In the genomic region with DNA sequence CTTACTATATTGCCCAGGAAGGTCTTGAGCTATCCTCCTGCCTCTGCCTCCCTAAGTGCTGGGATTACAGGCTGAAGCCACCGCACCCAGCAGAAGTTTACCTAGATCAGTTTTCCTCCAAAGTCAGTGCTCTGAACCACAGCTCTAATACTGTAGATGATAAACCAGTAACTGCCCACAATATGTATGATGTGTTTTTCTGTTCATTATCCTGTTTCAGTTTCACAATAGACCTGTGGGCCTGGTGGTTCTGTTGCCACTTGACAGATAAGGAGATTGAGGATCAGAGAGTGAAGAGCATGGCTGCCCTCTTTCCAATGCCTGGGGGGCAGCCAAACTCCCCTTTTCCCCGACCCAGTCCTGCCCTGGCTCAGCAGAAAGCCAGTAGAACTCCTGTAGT, we compare ENCODE assay signal across 19 cellular contexts.
DNase-seq lines count a peak whose midpoint lies in the region; ATAC-seq and TF ChIP-seq lines count a peak whose summit lies in the region.
"Had no signal": no experiment of that assay in that cellular context is flagged by ENCODE, and none has a peak within 500 bp of the region (broad histone marks: within the 10 kb centered on the region; RNA-seq: fewer than 3 reads in every experiment).

No MANE protein-coding gene starts in this region.

- no peak overlapping the region for H3K27ac ChIP-seq in dorsolateral prefrontal cortex
- H3K27ac ChIP-seq: esophagus squamous epithelium, heart right ventricle, neural progenitor cell, right atrium auricular region, testis had no signal

- H3K9me3 Mint-ChIP-seq in stimulated activated effector memory CD8-positive, alpha-beta T cell treated with anti-CD3 and anti-CD28 coated beads, Interleukin-12 subunit alpha, Interleukin-12 subunit beta, amount 100 ng/mL, for 72 hours = no peaks in the 10 kb centered on the region
- H3K9me3 Mint-ChIP-seq: memory B cell had no signal

- no peaks in the 10 kb centered on the region for H3K4me1 Mint-ChIP-seq in stimulated activated effector memory CD8-positive, alpha-beta T cell treated with anti-CD3 and anti-CD28 coated beads, Interleukin-12 subunit alpha, Interleukin-12 subunit beta, amount 100 ng/mL, for 72 hours
- H3K4me1 Mint-ChIP-seq: memory B cell had no signal

- H3K4me3 ChIP-seq in dorsolateral prefrontal cortex = no peak overlapping the region
- H3K4me3 ChIP-seq: esophagus squamous epithelium, heart right ventricle, neural progenitor cell, right atrium auricular region, testis had no signal

- no peak for TF ChIP-seq CTCF in dorsolateral prefrontal cortex (IDR thresholded peaks at IDR 0.05 in 54 of 56, conservative IDR thresholded peaks at IDR 0.05 in 2 of 56; ENCODE audit: low read depth in 1 of 56, partially characterized antibody in 56 of 56)

- H3K27ac Mint-ChIP-seq in stimulated activated effector memory CD8-positive, alpha-beta T cell treated with anti-CD3 and anti-CD28 coated beads, Interleukin-12 subunit alpha, Interleukin-12 subunit beta, amount 100 ng/mL, for 72 hours = no peak overlapping the region
- H3K27ac Mint-ChIP-seq: memory B cell, neural progenitor cell had no signal

- peak; percentile 42 for DNase-seq in OCI-M1 (lab: John Stamatoyannopoulos, UW)
- DNase-seq in cortex of kidney (lab: John Stamatoyannopoulos, UW) = no peak
- no peak for DNase-seq in stimulated activated effector memory CD8-positive, alpha-beta T cell treated with anti-CD3 and anti-CD28 coated beads, Interleukin-12 subunit alpha, Interleukin-12 subunit beta, amount 100 ng/mL, for 72 hours (ENCODE audit: low spot score in 2 of 2)
- DNase-seq in dorsolateral prefrontal cortex = no peak
- DNase-seq in NCI-H510A treated with DMSO at 0.1 percent for 48 hours (lab: John Stamatoyannopoulos, UW) = no peak
- DNase-seq: activated naive CD4-positive, alpha-beta T cell treated with anti-CD3 and anti-CD28 coated beads, Interleukin-2, amount 50 U/mL, for 16 hours; esophagus squamous epithelium; heart right ventricle; KG1; NK-92 treated with Interleukin-12 subunit alpha and Interleukin-12 subunit beta, amount 100 ng/mL, for 24 hours; SHP77 treated with DMSO at 0.1 percent for 48 hours; stimulated activated CD4-positive, alpha-beta T cell treated with anti-CD3 and anti-CD28 coated beads, Interleukin-2, amount 100 ng/mL, for 24 hours; testis had no signal

- H3K4me3 Mint-ChIP-seq in stimulated activated effector memory CD8-positive, alpha-beta T cell treated with anti-CD3 and anti-CD28 coated beads, Interleukin-12 subunit alpha, Interleukin-12 subunit beta, amount 100 ng/mL, for 72 hours = no peak overlapping the region
- H3K4me3 Mint-ChIP-seq: memory B cell, neural progenitor cell had no signal

- H3K27me3 ChIP-seq in dorsolateral prefrontal cortex = peaks cover 0 to 72% (median 25%) of the 10 kb centered on the region in 45 donors
- H3K27me3 ChIP-seq: esophagus squamous epithelium, right atrium auricular region, testis had no signal

- no peaks in the 10 kb centered on the region for H3K36me3 Mint-ChIP-seq in stimulated activated effector memory CD8-positive, alpha-beta T cell treated with anti-CD3 and anti-CD28 coated beads, Interleukin-12 subunit alpha, Interleukin-12 subunit beta, amount 100 ng/mL, for 72 hours
- H3K36me3 Mint-ChIP-seq: memory B cell, neural progenitor cell had no signal

- ATAC-seq in GM18519 (IDR thresholded peaks at IDR 0.05; ENCODE audit: low FRiP score, unreplicated experiment) (peak; percentile 42), GM19468 (IDR thresholded peaks at IDR 0.05; ENCODE audit: extremely low read depth, unreplicated experiment) (peak; percentile 73), HG03097 (IDR thresholded peaks at IDR 0.05; ENCODE audit: low FRiP score, unreplicated experiment) (peak; percentile 90)
- ATAC-seq in stimulated activated effector memory CD8-positive, alpha-beta T cell treated with anti-CD3 and anti-CD28 coated beads, Interleukin-12 subunit alpha, Interleukin-12 subunit beta, amount 100 ng/mL, for 72 hours = no peak
- ATAC-seq: heart right ventricle had no signal

- intact Hi-C loops in dorsolateral prefrontal cortex (cut with DNase I) = no loop called here
